Comparison of ENCODE assay signal across 8 cellular contexts in the genomic region with DNA sequence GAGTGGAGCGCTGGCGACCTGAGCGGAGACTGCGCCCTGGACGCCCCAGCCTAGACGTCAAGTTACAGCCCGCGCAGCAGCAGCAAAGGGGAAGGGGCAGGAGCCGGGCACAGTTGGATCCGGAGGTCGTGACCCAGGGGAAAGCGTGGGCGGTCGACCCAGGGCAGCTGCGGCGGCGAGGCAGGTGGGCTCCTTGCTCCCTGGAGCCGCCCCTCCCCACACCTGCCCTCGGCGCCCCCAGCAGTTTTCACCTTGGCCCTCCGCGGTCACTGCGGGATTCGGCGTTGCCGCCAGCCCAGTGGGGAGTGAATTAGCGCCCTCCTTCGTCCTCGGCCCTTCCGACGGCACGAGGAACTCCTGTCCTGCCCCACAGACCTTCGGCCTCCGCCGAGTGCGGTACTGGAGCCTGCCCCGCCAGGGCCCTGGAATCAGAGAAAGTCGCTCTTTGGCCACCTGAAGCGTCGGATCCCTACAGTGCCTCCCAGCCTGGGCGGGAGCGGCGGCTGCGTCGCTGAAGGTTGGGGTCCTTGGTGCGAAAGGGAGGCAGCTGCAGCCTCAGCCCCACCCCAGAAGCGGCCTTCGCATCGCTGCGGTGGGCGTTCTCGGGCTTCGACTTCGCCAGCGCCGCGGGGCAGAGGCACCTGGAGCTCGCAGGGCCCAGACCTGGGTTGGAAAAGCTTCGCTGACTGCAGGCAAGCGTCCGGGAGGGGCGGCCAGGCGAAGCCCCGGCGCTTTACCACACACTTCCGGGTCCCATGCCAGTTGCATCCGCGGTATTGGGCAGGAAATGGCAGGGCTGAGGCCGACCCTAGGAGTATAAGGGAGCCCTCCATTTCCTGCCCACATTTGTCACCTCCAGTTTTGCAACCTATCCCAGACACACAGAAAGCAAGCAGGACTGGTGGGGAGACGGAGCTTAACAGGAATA. TPM values are rescaled to one million over a fixed set of nuclear protein-coding genes. Genes with fewer than 3 reads are reported as not detected.
DNase-seq lines count a peak whose midpoint lies in the region; ATAC-seq and TF ChIP-seq lines count a peak whose summit lies in the region.

No MANE protein-coding gene starts in this region.

- H3K4me1 Mint-ChIP-seq in CD8-positive, alpha-beta T cell (ENCODE audit: low read depth) = peaks cover 26% of the 10 kb centered on the region
- H3K4me1 Mint-ChIP-seq in WTC11 = peaks cover 38% of the 10 kb centered on the region
- H3K4me1 Mint-ChIP-seq in dendritic cell treated with granulocyte-macrophage colony-stimulating factor and Interleukin-4, amounts not matched to agents 40 ng/mL and 50 ng/mL, for 4 days (ENCODE audit: low read depth) = peaks cover 40% of the 10 kb centered on the region
- H3K4me1 Mint-ChIP-seq in stimulated activated naive CD8-positive, alpha-beta T cell treated with anti-CD3 and anti-CD28 coated beads, Interleukin-15, Interleukin-2, amounts not matched to agents 100 ng/mL and 50 ng/mL, for 24 hours (ENCODE audit: low read depth) = peaks cover 26% of the 10 kb centered on the region

- peak overlapping the region; percentile 49 for H3K4me3 ChIP-seq in CD8-positive, alpha-beta T cell (ENCODE audit: low read depth, low read length)
- H3K4me3 ChIP-seq in mucosa of descending colon = peak overlapping the region; percentile 17

- peak overlapping the region; percentile 90 for H3K4me3 Mint-ChIP-seq in CD8-positive, alpha-beta T cell
- peak overlapping the region; percentile 74 for H3K4me3 Mint-ChIP-seq in WTC11
- peak overlapping the region; percentile 76 for H3K4me3 Mint-ChIP-seq in dendritic cell treated with granulocyte-macrophage colony-stimulating factor and Interleukin-4, amounts not matched to agents 40 ng/mL and 50 ng/mL, for 4 days
- H3K4me3 Mint-ChIP-seq in stimulated activated naive CD8-positive, alpha-beta T cell treated with anti-CD3 and anti-CD28 coated beads, Interleukin-15, Interleukin-2, amounts not matched to agents 100 ng/mL and 50 ng/mL, for 24 hours = peak overlapping the region; percentile 82

- TF ChIP-seq CTCF in CD8-positive, alpha-beta T cell (IDR thresholded peaks at IDR 0.05) = no peak
- no peak for TF ChIP-seq CTCF in WTC11 (IDR thresholded peaks at IDR 0.05)
- TF ChIP-seq CTCF in mucosa of descending colon (IDR thresholded peaks at IDR 0.05) = no peak

- H3K9me3 Mint-ChIP-seq in CD8-positive, alpha-beta T cell = no peaks in the 10 kb centered on the region
- H3K9me3 Mint-ChIP-seq in WTC11 = no peaks in the 10 kb centered on the region
- no peaks in the 10 kb centered on the region for H3K9me3 Mint-ChIP-seq in dendritic cell treated with granulocyte-macrophage colony-stimulating factor and Interleukin-4, amounts not matched to agents 40 ng/mL and 50 ng/mL, for 4 days
- H3K9me3 Mint-ChIP-seq in stimulated activated naive CD8-positive, alpha-beta T cell treated with anti-CD3 and anti-CD28 coated beads, Interleukin-15, Interleukin-2, amounts not matched to agents 100 ng/mL and 50 ng/mL, for 24 hours = no peaks in the 10 kb centered on the region

- CTCF ChIA-PET in CD8-positive, alpha-beta T cell (lab: Charles Lee) = interaction anchor here (1.0 to 4.1 kb wide), 7 partner anchors 9 to 195 kb away, joined by 3 to 16 read pairs (median 8); no protein-coding TSS in a partner anchor
- CTCF ChIA-PET in WTC11 (lab: Charles Lee) = interaction anchor here (0.6 to 2.5 kb wide), 10 partner anchors 9 to 149 kb away, joined by 3 to 24 read pairs (median 8); no protein-coding TSS in a partner anchor

- peaks cover 3% of the 10 kb centered on the region for H3K36me3 Mint-ChIP-seq in CD8-positive, alpha-beta T cell
- H3K36me3 Mint-ChIP-seq in WTC11 = no peaks in the 10 kb centered on the region
- no peaks in the 10 kb centered on the region for H3K36me3 Mint-ChIP-seq in dendritic cell treated with granulocyte-macrophage colony-stimulating factor and Interleukin-4, amounts not matched to agents 40 ng/mL and 50 ng/mL, for 4 days (ENCODE audit: low read depth)
- H3K36me3 Mint-ChIP-seq in stimulated activated naive CD8-positive, alpha-beta T cell treated with anti-CD3 and anti-CD28 coated beads, Interleukin-15, Interleukin-2, amounts not matched to agents 100 ng/mL and 50 ng/mL, for 24 hours (ENCODE audit: low read depth) = no peaks in the 10 kb centered on the region

- peaks cover 24% of the 10 kb centered on the region for H3K4me1 ChIP-seq in CD8-positive, alpha-beta T cell (ENCODE audit: insufficient read depth, low read length)
- H3K4me1 ChIP-seq in mucosa of descending colon (ENCODE audit: low read depth) = peaks cover 19% of the 10 kb centered on the region

- intact Hi-C loops in CD8-positive, alpha-beta T cell (cut with DNase I, micrococcal nuclease) = loop anchor here in 1 of 2 experiments (5.0 kb wide), 1 partner anchor 65 kb away; the partner anchor contains the start of gene PSMB2
- intact Hi-C loops in dendritic cell treated with granulocyte-macrophage colony-stimulating factor and Interleukin-4, amounts not matched to agents 40 ng/mL and 50 ng/mL, for 4 days (cut with micrococcal nuclease) = no loop called here
- intact Hi-C loops in mucosa of descending colon (cut with DNase I, micrococcal nuclease) = loop anchor here in 1 of 2 donors (5.0 kb wide), 1 partner anchor 140 kb away; the partner anchor contains the start of gene C1orf216

- peak overlapping the region; percentile 82 for H3K27ac Mint-ChIP-seq in CD8-positive, alpha-beta T cell
- no peak overlapping the region for H3K27ac Mint-ChIP-seq in WTC11
- peak overlapping the region; percentile 78 for H3K27ac Mint-ChIP-seq in dendritic cell treated with granulocyte-macrophage colony-stimulating factor and Interleukin-4, amounts not matched to agents 40 ng/mL and 50 ng/mL, for 4 days
- H3K27ac Mint-ChIP-seq in stimulated activated naive CD8-positive, alpha-beta T cell treated with anti-CD3 and anti-CD28 coated beads, Interleukin-15, Interleukin-2, amounts not matched to agents 100 ng/mL and 50 ng/mL, for 24 hours = peak overlapping the region; percentile 88

- H3K27me3 ChIP-seq in CD8-positive, alpha-beta T cell (ENCODE audit: insufficient read depth, low read length) = no peaks in the 10 kb centered on the region

- peak; percentile 27 to 83 (median 57) for DNase-seq in CD8-positive, alpha-beta T cell
- peak; percentile 54 for DNase-seq in WTC11 (ENCODE audit: low spot score)
- DNase-seq in mucosa of descending colon = peak; percentile 51 to 85 (median 74)
- no peak for DNase-seq in HCEC 1CT
- DNase-seq in inferior parietal cortex (ENCODE audit: extremely low spot score) = no peak

- H3K27me3 Mint-ChIP-seq in CD8-positive, alpha-beta T cell (ENCODE audit: low read depth) = peaks cover 3% of the 10 kb centered on the region
- H3K27me3 Mint-ChIP-seq in WTC11 (ENCODE audit: low read depth) = peaks cover 79% of the 10 kb centered on the region
- peaks cover 32% of the 10 kb centered on the region for H3K27me3 Mint-ChIP-seq in dendritic cell treated with granulocyte-macrophage colony-stimulating factor and Interleukin-4, amounts not matched to agents 40 ng/mL and 50 ng/mL, for 4 days
- H3K27me3 Mint-ChIP-seq in stimulated activated naive CD8-positive, alpha-beta T cell treated with anti-CD3 and anti-CD28 coated beads, Interleukin-15, Interleukin-2, amounts not matched to agents 100 ng/mL and 50 ng/mL, for 24 hours = peaks cover 10% of the 10 kb centered on the region

- H3K27ac ChIP-seq in CD8-positive, alpha-beta T cell (ENCODE audit: low read depth, low read length) = peak overlapping the region; percentile 4

- no peaks in the 10 kb centered on the region for H3K36me3 ChIP-seq in CD8-positive, alpha-beta T cell (ENCODE audit: insufficient read depth, low read length)
- no peaks in the 10 kb centered on the region for H3K36me3 ChIP-seq in mucosa of descending colon (ENCODE audit: low read depth)

- POLR2A ChIA-PET in CD8-positive, alpha-beta T cell (lab: Charles Lee) = interaction anchor here (0.6 to 2.2 kb wide), 6 partner anchors 8 to 202 kb away, joined by 3 to 7 read pairs (median 4); no protein-coding TSS in a partner anchor
- POLR2A ChIA-PET in WTC11 (lab: Charles Lee) = interaction anchor here (1.2 to 1.4 kb wide), 2 partner anchors 9 to 192 kb away, joined by 3 to 6 read pairs; partner anchors contain the start of gene CLSPN

- H3K9me3 ChIP-seq in CD8-positive, alpha-beta T cell (ENCODE audit: low read length) = no peaks in the 10 kb centered on the region
- H3K9me3 ChIP-seq in mucosa of descending colon = no peaks in the 10 kb centered on the region

- peak; percentile 78 for ATAC-seq in CD8-positive, alpha-beta T cell
- ATAC-seq in HG02610 (IDR thresholded peaks at IDR 0.05; ENCODE audit: unreplicated experiment) (peak; percentile 72), WTC11 (peak; percentile 29), mucosa of descending colon (peak; percentile 76)

TF ChIP-seq in WTC11, 78 proteins besides CTCF, POLR2A, EP300 and RAD21 (continues in another document):
- TF ChIP-seq SOX15 (CRISPR knock-in tag; IDR thresholded peaks at IDR 0.05) (no peak), RELA (CRISPR knock-in tag; IDR thresholded peaks at IDR 0.05; ENCODE audit: borderline replicate concordance) (0 out of 2 replicates have a peak, but pooled peaks have one; percentile 60), HMGXB4 (CRISPR knock-in tag; IDR thresholded peaks at IDR 0.05) (peak; percentile 46; the same call in 1 of the 2 replicates)

RNA-seq across cellular contexts. Expression of gene TFAP2E, which starts 4.2 kb away (rescaled TPM):
- total RNA-seq in CD8-positive, alpha-beta T cell = 1 to 10 TPM; 2.2 to 2.6 TPM
- total RNA-seq in WTC11 (2021) (1.5 to 1.7 TPM (median 1.5 TPM) in 3 replicates), mucosa of descending colon (under 1 TPM; 0.27 to 0.79 (median 0.67) TPM)

RNA-seq across cellular contexts. Expression of gene NCDN, which starts 19.7 kb away (rescaled TPM):
- total RNA-seq in CD8-positive, alpha-beta T cell = 10 to 100 TPM in 1 of 2 experiments, 1 to 10 TPM in 1; 9.1 to 10.3 TPM
- total RNA-seq in WTC11 (2021) (35.6 to 39.2 TPM (median 38.2 TPM) in 3 replicates), mucosa of descending colon (10 to 100 TPM in 2 of 3 donors, 1 to 10 TPM in 1; 6.7 to 30.4 (median 11.2) TPM)

RNA-seq across cellular contexts. Expression of gene KIAA0319L, which starts 20.1 kb away (rescaled TPM):
- 10 to 100 TPM; 37.0 to 39.8 TPM for total RNA-seq in CD8-positive, alpha-beta T cell
- total RNA-seq in WTC11 (2021) (66.3 to 71.7 TPM (median 70.0 TPM) in 3 replicates), mucosa of descending colon (10 to 100 TPM; 59.6 to 84.6 (median 75.7) TPM)

Comparison
In these comparisons a context has a peak if more than half of its experiments do, and no peak if none do; other contexts are left out.
1. DNase-seq: peak in CD8-positive, alpha-beta T cell (7 of 7), WTC11 (single experiment) and mucosa of descending colon (3 of 3); none in HCEC 1CT (single experiment) and inferior parietal cortex (single experiment).
2. Peak in every context shown above with its lines, with median percentiles within 50 percentile points of each other: ATAC-seq and H3K4me3 Mint-ChIP-seq.